Comparison of ENCODE assay signal across 10 cellular contexts in the genomic region with DNA sequence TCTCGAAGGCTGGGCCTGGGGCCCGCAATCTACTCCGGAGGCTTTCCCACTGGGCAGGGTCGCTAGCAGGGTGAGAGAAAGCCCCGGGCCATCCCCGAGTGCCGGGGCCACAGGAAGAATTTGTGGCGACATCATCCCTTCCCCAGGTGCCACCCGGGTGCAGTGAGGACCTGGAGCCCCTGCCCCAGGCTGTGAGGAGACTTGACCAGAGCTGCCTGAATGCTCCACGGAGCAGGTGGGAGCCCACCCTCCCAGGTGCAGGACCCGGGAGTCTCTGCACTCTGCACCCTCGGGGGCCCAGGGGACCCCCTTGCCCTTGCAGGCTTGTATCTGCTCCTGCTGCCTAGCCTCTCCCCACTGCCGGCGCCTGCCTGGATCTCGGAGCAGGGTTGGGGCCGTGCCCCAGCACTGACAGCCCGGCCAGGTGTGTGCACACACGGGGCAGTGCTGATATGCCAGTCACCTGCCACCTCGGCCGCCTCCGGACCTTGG.
DNase-seq lines count a peak whose midpoint lies in the region; ATAC-seq and TF ChIP-seq lines count a peak whose summit lies in the region.
"Had no signal": no experiment of that assay in that cellular context is flagged by ENCODE, and none has a peak within 500 bp of the region (broad histone marks: within the 10 kb centered on the region; RNA-seq: fewer than 3 reads in every experiment).

No MANE protein-coding gene starts in this region.

- H3K36me3 ChIP-seq in heart left ventricle (no peaks in the 10 kb centered on the region), kidney epithelial cell (ENCODE audit: control insufficient read depth, insufficient read depth, low read length) (no peaks in the 10 kb centered on the region), urinary bladder (ENCODE audit: insufficient read depth) (no peaks in the 10 kb centered on the region)

- no peak overlapping the region for H3K27ac Mint-ChIP-seq in activated naive CD8-positive, alpha-beta T cell treated with anti-CD3 and anti-CD28 coated beads, Interleukin-2, amount 50 U/mL, for 24 hours
- H3K27ac Mint-ChIP-seq: CD14-positive monocyte had no signal

- H3K4me3 Mint-ChIP-seq in activated naive CD8-positive, alpha-beta T cell treated with anti-CD3 and anti-CD28 coated beads, Interleukin-2, amount 50 U/mL, for 24 hours = no peak overlapping the region

- TF ChIP-seq CTCF in heart left ventricle (IDR thresholded peaks at IDR 0.05) (no peak), kidney epithelial cell (IDR thresholded peaks at IDR 0.05; ENCODE audit: insufficient read depth, low read length, poor library complexity, severe bottlenecking) (no peak)

- no peaks in the 10 kb centered on the region for H3K9me3 ChIP-seq in heart left ventricle

- ATAC-seq in heart left ventricle (peak in 1 of 4 donors; percentile 20), left cardiac atrium (no peak), GM18868 (IDR thresholded peaks at IDR 0.05; ENCODE audit: unreplicated experiment) (no peak)
- ATAC-seq in activated naive CD8-positive, alpha-beta T cell treated with anti-CD3 and anti-CD28 coated beads, Interleukin-2, amount 50 U/mL, for 24 hours = peak; percentile 33

- peak overlapping the region in 7 of 12 donors; percentile 19 to 47 (median 38) for H3K4me3 ChIP-seq in heart left ventricle
- H3K4me3 ChIP-seq in kidney epithelial cell (ENCODE audit: low read depth, low read length) = peak overlapping the region; percentile 70
- H3K4me3 ChIP-seq in urinary bladder (ENCODE audit: low read depth, low read length) = peak overlapping the region; percentile 32

- H3K4me1 Mint-ChIP-seq in activated naive CD8-positive, alpha-beta T cell treated with anti-CD3 and anti-CD28 coated beads, Interleukin-2, amount 50 U/mL, for 24 hours = peaks cover 4% of the 10 kb centered on the region
- H3K4me1 Mint-ChIP-seq: CD14-positive monocyte had no signal

- H3K27me3 Mint-ChIP-seq in activated naive CD8-positive, alpha-beta T cell treated with anti-CD3 and anti-CD28 coated beads, Interleukin-2, amount 50 U/mL, for 24 hours = peaks cover 43% of the 10 kb centered on the region

- no peaks in the 10 kb centered on the region for H3K36me3 Mint-ChIP-seq in activated naive CD8-positive, alpha-beta T cell treated with anti-CD3 and anti-CD28 coated beads, Interleukin-2, amount 50 U/mL, for 24 hours (ENCODE audit: low read depth)

- peaks cover 0 to 12% (median 0%) of the 10 kb centered on the region in 12 donors for H3K4me1 ChIP-seq in heart left ventricle
- peaks cover 5% of the 10 kb centered on the region for H3K4me1 ChIP-seq in urinary bladder (ENCODE audit: insufficient read depth)

- DNase-seq in heart left ventricle = no peak
- DNase-seq in left cardiac atrium = no peak
- no peak for DNase-seq in activated naive CD8-positive, alpha-beta T cell treated with anti-CD3 and anti-CD28 coated beads, Interleukin-2, amount 50 U/mL, for 24 hours
- DNase-seq in kidney epithelial cell (ENCODE audit: low read depth) = no peak
- DNase-seq in GM19240 (ENCODE audit: insufficient read length, low spot score) = no peak
- DNase-seq in SHP77 (lab: John Stamatoyannopoulos, UW) = no peak
- DNase-seq: activated T-cell treated with anti-CD3 and anti-CD28 coated beads for 4 hours had no signal

- 42 to 52% (median 43%) methylated on average over 11 to 21 of the region's 21 CpGs for WGBS in heart left ventricle, 4 donors
- WGBS in urinary bladder = 45% methylated on average over 21 of the region's 21 CpGs

- no peak for TF ChIP-seq POLR2A in heart left ventricle (IDR thresholded peaks at IDR 0.05)

- no peaks in the 10 kb centered on the region for H3K9me3 Mint-ChIP-seq in activated naive CD8-positive, alpha-beta T cell treated with anti-CD3 and anti-CD28 coated beads, Interleukin-2, amount 50 U/mL, for 24 hours

- H3K27ac ChIP-seq in heart left ventricle (no peak overlapping the region), urinary bladder (ENCODE audit: low read depth) (no peak overlapping the region)

- H3K27me3 ChIP-seq in heart left ventricle (peaks cover 0 to 41% (median 18%) of the 10 kb centered on the region in 9 donors), kidney epithelial cell (ENCODE audit: control insufficient read depth, insufficient read depth, low read length) (no peaks in the 10 kb centered on the region)

- intact Hi-C loops in heart left ventricle (cut with DNase I) = no loop called here
- intact Hi-C loops in left cardiac atrium (cut with DNase I) = no loop called here
